In genomic region chr14:92105073-92105844, GRCh38 we compare ENCODE assay signal across 7 cellular contexts. TPM values are rescaled to one million over a fixed set of nuclear protein-coding genes. Genes with fewer than 3 reads are reported as not detected.
DNase-seq lines count a peak whose midpoint lies in the region; ATAC-seq and TF ChIP-seq lines count a peak whose summit lies in the region.

No MANE protein-coding gene starts in this region.

- H3K9ac ChIP-seq in HCT116 (ENCODE audit: low read length) = peak overlapping the region; percentile 77

- H3K9me2 ChIP-seq in HCT116 (ENCODE audit: insufficient read depth) = no peaks in the 10 kb centered on the region

- no peaks in the 10 kb centered on the region for H3K27me3 ChIP-seq in HCT116 (ENCODE audit: insufficient read depth, low read length)
- no peaks in the 10 kb centered on the region for H3K27me3 ChIP-seq in sigmoid colon

- DNase-seq in HCT116 (ENCODE audit: low read depth, low spot score) = no peak
- DNase-seq in Right ventricle myocardium superior = no peak
- no peak for DNase-seq in sigmoid colon
- no peak for DNase-seq in stimulated activated CD4-positive, alpha-beta T cell treated with anti-CD3 and anti-CD28 coated beads, Interleukin-4, amount 100 ng/mL, for 24 hours
- no peak for DNase-seq in EL

- H3K36me3 ChIP-seq in HCT116 (ENCODE audit: control insufficient read depth in 1 of 2, insufficient read depth in 2 of 2, low read length in 2 of 2) (no peaks in the 10 kb centered on the region), sigmoid colon (no peaks in the 10 kb centered on the region)

- WGBS in sigmoid colon, 2 donors = 60 to 64% methylated on average over 14 of the region's 14 CpGs

- TF ChIP-seq POLR2A in HCT116 (IDR thresholded peaks at IDR 0.05; ENCODE audit: borderline replicate concordance, extremely low read depth, insufficient read depth, insufficient read length) (no peak), sigmoid colon (IDR thresholded peaks at IDR 0.05) (no peak)

- intact Hi-C loops in HCT116 (cut with micrococcal nuclease) = no loop called here
- intact Hi-C loops in Right ventricle myocardium superior (cut with DNase I) = loop anchor here (10.0 kb wide), 1 partner anchor 60 kb away; the partner anchor contains the start of gene TRIP11
- intact Hi-C loops in sigmoid colon (cut with DNase I) = loop anchor here (5.0 to 10.0 kb wide), 2 partner anchors 497 to 600 kb away; no protein-coding TSS in a partner anchor

- H4K20me1 ChIP-seq in HCT116 (ENCODE audit: insufficient read depth) = no peaks in the 10 kb centered on the region

- H3K27ac ChIP-seq in HCT116 (ENCODE audit: low read depth, low read length) (peak overlapping the region; percentile 81), sigmoid colon (peak overlapping the region; percentile 96 to 99 (median 97))

- TF ChIP-seq CTCF in HCT116 (IDR thresholded peaks at IDR 0.05 in 2 of 3, conservative IDR thresholded peaks at IDR 0.05 in 1 of 3; ENCODE audit: borderline replicate concordance in 1 of 3, insufficient read depth in 1 of 3, low read depth in 2 of 3, low read length in 2 of 3) (no peak), WI38 (IDR thresholded peaks at IDR 0.05; ENCODE audit: low read depth, low read length) (no peak), sigmoid colon (IDR thresholded peaks at IDR 0.05) (no peak)

- ATAC-seq in HCT116 = no peak
- ATAC-seq in Right ventricle myocardium superior (ENCODE audit: poor library complexity) = peak; percentile 7
- no peak for ATAC-seq in GM18870 (IDR thresholded peaks at IDR 0.05; ENCODE audit: unreplicated experiment)

- POLR2A ChIA-PET in HCT116 (lab: Charles Lee) = interaction anchor here (1.4 to 2.6 kb wide), 2 partner anchors 12 to 17 kb away, joined by 11 to 21 read pairs; partner anchors contain the start of genes CPSF2 and NDUFB1

- H3K4me1 ChIP-seq in HCT116 (ENCODE audit: control insufficient read depth in 1 of 2, insufficient read depth in 2 of 2, low read length in 2 of 2) (peaks cover 9 to 19% of the 10 kb centered on the region in 2 experiments), sigmoid colon (peaks cover 0 to 37% (median 30%) of the 10 kb centered on the region in 4 donors)

- TSS peak; percentile 63 for BruUV-seq in HCT116 (replicated peaks; lab: Mats Ljungman, UMichigan)

- no peak overlapping the region for H2AFZ ChIP-seq in HCT116 (ENCODE audit: low read depth, low read length, poor library complexity, severe bottlenecking)

- TF ChIP-seq RAD21 in HCT116 (IDR thresholded peaks at IDR 0.05; ENCODE audit: low read depth) = no peak

- CTCF ChIA-PET in HCT116 (lab: Charles Lee) = interaction anchor here (2.2 kb wide), 1 partner anchor 15 kb away, joined by 11 read pairs; no protein-coding TSS in a partner anchor

- H3K4me3 ChIP-seq in HCT116 (replicated peaks in 1 of 2; ENCODE audit: low read depth in 1 of 2, low read length in 2 of 2) (peak overlapping the region; percentile 89 to 90), WI38 (ENCODE audit: low read depth, low read length) (peak overlapping the region; percentile 96), sigmoid colon (peak overlapping the region; percentile 78 to 96 (median 88))

- H3K4me2 ChIP-seq in HCT116 (ENCODE audit: low read length) = peak overlapping the region; percentile 78

- RAD21 ChIA-PET in HCT116 (lab: Charles Lee; ENCODE audit: low non-redundant PET in 1 of 2, low total read pairs in 2 of 2, uncharacterized antibody in 2 of 2, unreplicated experiment in 2 of 2) = no interaction called here

- TF ChIP-seq EP300 in sigmoid colon (IDR thresholded peaks at IDR 0.05) = no peak

- H3K79me2 ChIP-seq in HCT116 (ENCODE audit: insufficient read depth, low read length) = peaks cover 44% of the 10 kb centered on the region

- H3K9me3 ChIP-seq in HCT116 (ENCODE audit: control insufficient read depth in 1 of 2, insufficient read depth in 1 of 2, low read depth in 1 of 2, low read length in 2 of 2) (no peaks in the 10 kb centered on the region), sigmoid colon (no peaks in the 10 kb centered on the region)

TF ChIP-seq in HCT116, 20 proteins besides CTCF, POLR2A, EP300 and RAD21:
- TF ChIP-seq, protein P1, sequence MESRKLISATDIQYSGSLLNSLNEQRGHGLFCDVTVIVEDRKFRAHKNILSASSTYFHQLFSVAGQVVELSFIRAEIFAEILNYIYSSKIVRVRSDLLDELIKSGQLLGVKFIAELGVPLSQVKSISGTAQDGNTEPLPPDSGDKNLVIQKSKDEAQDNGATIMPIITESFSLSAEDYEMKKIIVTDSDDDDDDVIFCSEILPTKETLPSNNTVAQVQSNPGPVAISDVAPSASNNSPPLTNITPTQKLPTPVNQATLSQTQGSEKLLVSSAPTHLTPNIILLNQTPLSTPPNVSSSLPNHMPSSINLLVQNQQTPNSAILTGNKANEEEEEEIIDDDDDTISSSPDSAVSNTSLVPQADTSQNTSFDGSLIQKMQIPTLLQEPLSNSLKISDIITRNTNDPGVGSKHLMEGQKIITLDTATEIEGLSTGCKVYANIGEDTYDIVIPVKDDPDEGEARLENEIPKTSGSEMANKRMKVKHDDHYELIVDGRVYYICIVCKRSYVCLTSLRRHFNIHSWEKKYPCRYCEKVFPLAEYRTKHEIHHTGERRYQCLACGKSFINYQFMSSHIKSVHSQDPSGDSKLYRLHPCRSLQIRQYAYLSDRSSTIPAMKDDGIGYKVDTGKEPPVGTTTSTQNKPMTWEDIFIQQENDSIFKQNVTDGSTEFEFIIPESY (IDR thresholded peaks at IDR 0.05; ENCODE audit: extremely low read depth, insufficient replicate concordance, low read length) = no peak
- no peak for TF ChIP-seq ELF1 (IDR thresholded peaks at IDR 0.05; ENCODE audit: borderline replicate concordance, low read depth)
- TF ChIP-seq SP1 (IDR thresholded peaks at IDR 0.05; ENCODE audit: low read depth) = no peak
- no peak for TF ChIP-seq ATF3 (IDR thresholded peaks at IDR 0.05)
- no peak for TF ChIP-seq SRF (IDR thresholded peaks at IDR 0.05; ENCODE audit: low read depth)
- no peak for TF ChIP-seq SIN3A (IDR thresholded peaks at IDR 0.05; ENCODE audit: low read depth)
- no peak for TF ChIP-seq POLR2AphosphoS5 (IDR thresholded peaks at IDR 0.05; ENCODE audit: low read depth, low read length)
- no peak for TF ChIP-seq EGR1 (IDR thresholded peaks at IDR 0.05; ENCODE audit: low read depth)
- TF ChIP-seq EZH2phosphoT487 (IDR thresholded peaks at IDR 0.05; ENCODE audit: borderline replicate concordance) = no peak
- no peak for TF ChIP-seq ZFX (IDR thresholded peaks at IDR 0.05)
- TF ChIP-seq TCF7L2 (IDR thresholded peaks at IDR 0.05; ENCODE audit: borderline replicate concordance, extremely low read depth, insufficient read depth, insufficient read length) = no peak
- TF ChIP-seq CBX3 (IDR thresholded peaks at IDR 0.05; ENCODE audit: low read depth) = no peak
- TF ChIP-seq CEBPB (IDR thresholded peaks at IDR 0.05; ENCODE audit: low read depth) = no peak
- TF ChIP-seq FOSL1 (IDR thresholded peaks at IDR 0.05; ENCODE audit: low read depth) = no peak
- no peak for TF ChIP-seq EZH2 (IDR thresholded peaks at IDR 0.05)
TF ChIP-seq in HCT116: peak in this region for 0.

RNA-seq across cellular contexts. Expression of gene ATXN3, which starts 1.1 kb away (rescaled TPM):
- total RNA-seq in HCT116 (2021; ENCODE audit: unreplicated experiment) = 27.6 TPM
- polyA plus RNA-seq in HCT116 (2012) = 11.9 and 22.1 TPM in 2 replicates
- 14.6 TPM for total RNA-seq in Right ventricle myocardium superior
- 10 to 100 TPM; 30.4 to 48.5 (median 35.4) TPM for total RNA-seq in sigmoid colon
- 10 to 100 TPM in 2 of 3 donors, 1 to 10 TPM in 1; 9.0 to 13.9 (median 13.8) TPM for polyA plus RNA-seq in sigmoid colon

RNA-seq across cellular contexts. Expression of gene NDUFB1, which starts 16.2 kb away (rescaled TPM):
- 92.5 TPM for total RNA-seq in HCT116 (2021; ENCODE audit: unreplicated experiment)
- polyA plus RNA-seq in HCT116 (2012) = 140 and 269 TPM in 2 replicates
- total RNA-seq in Right ventricle myocardium superior = 660 TPM
- 100 to 1,000 TPM; 374 to 888 (median 561) TPM for total RNA-seq in sigmoid colon
- polyA plus RNA-seq in sigmoid colon = 1,000 to 10,000 TPM in 2 of 3 donors, 100 to 1,000 TPM in 1; 568 to 1,626 (median 1,124) TPM

RNA-seq across cellular contexts. Expression of gene CPSF2, which starts 16.5 kb away (rescaled TPM):
- total RNA-seq in HCT116 (2021; ENCODE audit: unreplicated experiment) = 77.0 TPM
- 16.9 and 18.9 TPM in 2 replicates for polyA plus RNA-seq in HCT116 (2012)
- total RNA-seq in Right ventricle myocardium superior = 35.3 TPM
- total RNA-seq in sigmoid colon = 10 to 100 TPM; 22.4 to 41.8 (median 27.0) TPM
- 10 to 100 TPM in 2 of 3 donors, 1 to 10 TPM in 1; 6.0 to 16.1 (median 13.2) TPM for polyA plus RNA-seq in sigmoid colon
